ENCODE assay signal across 1 cellular context in genomic region chr7:135194494-135195095, GRCh38.
TF ChIP-seq lines count a peak whose summit lies in the region.

No MANE protein-coding gene starts in this region.

TF ChIP-seq in WTC11, 78 proteins besides CTCF, POLR2A, EP300 and RAD21 (continued from another document):
- no peak for TF ChIP-seq AFF4 (CRISPR knock-in tag; IDR thresholded peaks at IDR 0.05; ENCODE audit: borderline replicate concordance)
- TF ChIP-seq FOXK1 (CRISPR knock-in tag; IDR thresholded peaks at IDR 0.05) = no peak
- TF ChIP-seq EMX1 (CRISPR knock-in tag; IDR thresholded peaks at IDR 0.05) = no peak
- no peak for TF ChIP-seq SMAD3 (CRISPR knock-in tag; IDR thresholded peaks at IDR 0.05; ENCODE audit: borderline replicate concordance)
- no peak for TF ChIP-seq ZNF263 (CRISPR knock-in tag; IDR thresholded peaks at IDR 0.05; ENCODE audit: low read depth)
- no peak for TF ChIP-seq NR2C2 (CRISPR knock-in tag; IDR thresholded peaks at IDR 0.05)
- TF ChIP-seq USF1 (CRISPR knock-in tag; IDR thresholded peaks at IDR 0.05) = no peak
